12 cellular contexts compared by ENCODE assay signal in genomic region chr3:39385456-39386098, GRCh38. TPM values are rescaled to one million over a fixed set of nuclear protein-coding genes. Genes with fewer than 3 reads are reported as not detected.
DNase-seq lines count a peak whose midpoint lies in the region; ATAC-seq and TF ChIP-seq lines count a peak whose summit lies in the region.
"Had no signal": no experiment of that assay in that cellular context is flagged by ENCODE, and none has a peak within 500 bp of the region (broad histone marks: within the 10 kb centered on the region; RNA-seq: fewer than 3 reads in every experiment).

No MANE protein-coding gene starts in this region.

- no peaks in the 10 kb centered on the region for H3F3A ChIP-seq in GM23338 (replicated peaks; ENCODE audit: low read depth)
- no peaks in the 10 kb centered on the region for H3F3A ChIP-seq in OCI-LY1 (ENCODE audit: insufficient read depth, low read length)
- no peaks in the 10 kb centered on the region for H3F3A ChIP-seq in neural cell (ENCODE audit: insufficient read depth, low read length, poor library complexity, severe bottlenecking)

- no peaks in the 10 kb centered on the region for H3K9me2 ChIP-seq in GM23338 (ENCODE audit: insufficient read depth)
- H3K9me2 ChIP-seq in OCI-LY1 (ENCODE audit: low read depth, low read length): no peaks in the 10 kb centered on the region
- no peaks in the 10 kb centered on the region for H3K9me2 ChIP-seq in neural cell (ENCODE audit: insufficient read depth, low read length)

- peaks cover 39% of the 10 kb centered on the region for H3K4me1 Mint-ChIP-seq in GM23338

- no peak for TF ChIP-seq EP300 in neural cell (conservative IDR thresholded peaks at IDR 0.05; ENCODE audit: poor library complexity, severe bottlenecking)

- 92% methylated on average over 8 of the region's 9 CpGs for WGBS in mammary epithelial cell (ENCODE audit: low coverage, missing lambda C conversion rate)

- H3K4me2 ChIP-seq in GM23338 (peak overlapping the region; percentile 80), OCI-LY1 (ENCODE audit: low read length) (peak overlapping the region; percentile 92), mammary epithelial cell (ENCODE audit: insufficient read depth, low read depth, low read length) (peak overlapping the region; percentile 90), neural cell (ENCODE audit: low read length) (no peak overlapping the region)

- H3K79me2 ChIP-seq in GM23338 (replicated peaks; ENCODE audit: insufficient read depth) (peaks cover 66% of the 10 kb centered on the region), OCI-LY1 (ENCODE audit: insufficient read depth, low read length) (peaks cover 42% of the 10 kb centered on the region), mammary epithelial cell (ENCODE audit: insufficient read depth, low read length) (peaks cover 70% of the 10 kb centered on the region), neural cell (replicated peaks; ENCODE audit: insufficient read depth, low read length) (peaks cover 32% of the 10 kb centered on the region)

- H3K36me3 Mint-ChIP-seq in GM23338 (ENCODE audit: low read depth): peaks cover 17% of the 10 kb centered on the region

- TF ChIP-seq RAD21 in neural cell (conservative IDR thresholded peaks at IDR 0.05): no peak

- H4K20me1 ChIP-seq in GM23338 (replicated peaks; ENCODE audit: insufficient read depth) (peaks cover 47% of the 10 kb centered on the region), OCI-LY1 (ENCODE audit: insufficient read depth, low read length) (no peaks in the 10 kb centered on the region), mammary epithelial cell (ENCODE audit: insufficient read depth, low read length) (peaks cover 2% of the 10 kb centered on the region), neural cell (ENCODE audit: insufficient read depth) (no peaks in the 10 kb centered on the region)

- BruUV-seq in mammary epithelial cell (replicated peaks; lab: Mats Ljungman, UMichigan): no TSS peak

- peak overlapping the region; percentile 88; the same call in 1 of the 2 replicates for H3K4me3 ChIP-seq in GM23338
- peak overlapping the region; percentile 88 for H3K4me3 ChIP-seq in OCI-LY1 (ENCODE audit: low read depth, low read length, poor library complexity, severe bottlenecking)
- H3K4me3 ChIP-seq in mammary epithelial cell (replicated peaks in 1 of 3; ENCODE audit: insufficient read depth in 1 of 3, low read depth in 2 of 3, low read length in 3 of 3): no peak overlapping the region
- H3K4me3 ChIP-seq in neural cell (ENCODE audit: low read length): peak overlapping the region; percentile 79

- peak overlapping the region; percentile 99 for H3K4me3 Mint-ChIP-seq in GM23338

- peaks cover 7% of the 10 kb centered on the region; the same call in 1 of the 2 replicates for H3K36me3 ChIP-seq in GM23338 (ENCODE audit: insufficient read depth)
- peaks cover 14% of the 10 kb centered on the region for H3K36me3 ChIP-seq in OCI-LY1 (ENCODE audit: insufficient read depth, low read length)
- H3K36me3 ChIP-seq in mammary epithelial cell (ENCODE audit: insufficient read depth, low read length): peaks cover 6% of the 10 kb centered on the region
- H3K36me3 ChIP-seq in neural cell (ENCODE audit: insufficient read depth, low read length): no peaks in the 10 kb centered on the region

- H3K27me3 Mint-ChIP-seq in GM23338 (ENCODE audit: insufficient read depth, low read depth, poor library complexity): peaks cover 4% of the 10 kb centered on the region

- CTCF ChIA-PET in mammary epithelial cell (lab: Charles Lee; ENCODE audit: low non-redundant PET): no interaction called here

- H2AFZ ChIP-seq in GM23338 (no peak overlapping the region), OCI-LY1 (ENCODE audit: low read length) (no peak overlapping the region), mammary epithelial cell (ENCODE audit: low read depth, low read length) (no peak overlapping the region), neural cell (ENCODE audit: low read depth, low read length) (no peak overlapping the region)

- intact Hi-C loops in mammary epithelial cell (cut with micrococcal nuclease): no loop called here

- dilution Hi-C loops in mammary epithelial cell (cut with HindIII; ENCODE audit: low sequenced_read_pairs): no loop called here

- H3K4me1 ChIP-seq in GM23338 (ENCODE audit: insufficient read depth) (peaks cover 26% of the 10 kb centered on the region), OCI-LY1 (ENCODE audit: insufficient read depth, low read length, severe bottlenecking) (peaks cover 51% of the 10 kb centered on the region), mammary epithelial cell (ENCODE audit: insufficient read depth, low read length) (peaks cover 13% of the 10 kb centered on the region)

- H3K27ac ChIP-seq in GM23338 (ENCODE audit: low read depth) (no peak overlapping the region), OCI-LY1 (ENCODE audit: low read depth, low read length, poor library complexity, severe bottlenecking) (no peak overlapping the region), mammary epithelial cell (ENCODE audit: insufficient read depth, low read depth, low read length) (no peak overlapping the region), neural cell (ENCODE audit: low read length) (no peak overlapping the region)

- ATAC-seq in GM23338: no peak
- no peak for ATAC-seq in GM19328 (IDR thresholded peaks at IDR 0.05; ENCODE audit: unreplicated experiment)

- no peak overlapping the region; the same call in 1 of the 2 replicates for H3K27ac Mint-ChIP-seq in GM23338

- no peaks in the 10 kb centered on the region; the same call in 2 of the 3 replicates for H3K9me3 Mint-ChIP-seq in GM23338

- TF ChIP-seq CTCF in GM23338 (conservative IDR thresholded peaks at IDR 0.05; ENCODE audit: low read depth in 2 of 2) (no peak), OCI-LY1 (IDR thresholded peaks at IDR 0.05; ENCODE audit: low read length) (no peak), mammary epithelial cell (conservative IDR thresholded peaks at IDR 0.05 in 1 of 2, IDR thresholded peaks at IDR 0.05 in 1 of 2; ENCODE audit: extremely low read depth in 1 of 2, insufficient read depth in 1 of 2, low read depth in 1 of 2, low read length in 2 of 2) (no peak), neural cell (IDR thresholded peaks at IDR 0.05; ENCODE audit: poor library complexity, severe bottlenecking) (no peak)

- in situ Hi-C loops in mammary epithelial cell (cut with MboI; ENCODE audit: low sequenced_read_pairs in 2 of 2): loop anchor here in 1 of 2 donors (25.0 kb wide), 1 partner anchor 198 kb away; the partner anchor contains the start of gene XIRP1

- no peaks in the 10 kb centered on the region for H3K9me3 ChIP-seq in OCI-LY1 (ENCODE audit: low read length)
- H3K9me3 ChIP-seq in mammary epithelial cell (replicated peaks; ENCODE audit: insufficient read depth, low read length): no peaks in the 10 kb centered on the region
- H3K9me3 ChIP-seq in neural cell (ENCODE audit: low read length): no peaks in the 10 kb centered on the region

- H3K27me3 ChIP-seq in GM23338 (ENCODE audit: insufficient read depth) (no peaks in the 10 kb centered on the region), OCI-LY1 (ENCODE audit: insufficient read depth, low read length) (no peaks in the 10 kb centered on the region), mammary epithelial cell (ENCODE audit: insufficient read depth, low read length) (no peaks in the 10 kb centered on the region), neural cell (ENCODE audit: insufficient read depth, low read depth, low read length) (no peaks in the 10 kb centered on the region)

- H3K9ac ChIP-seq in OCI-LY1 (ENCODE audit: low read length): peak overlapping the region; percentile 70; the same call in 1 of the 2 replicates
- no peak overlapping the region for H3K9ac ChIP-seq in mammary epithelial cell (ENCODE audit: insufficient read depth, low read length)
- no peak overlapping the region for H3K9ac ChIP-seq in neural cell (ENCODE audit: low read length)

- DNase-seq in GM23338 (ENCODE audit: low spot score) (no peak), mammary epithelial cell (no peak), retina (no peak), iPS-NIHi11 (ENCODE audit: low spot score) (no peak)
- DNase-seq: EL, NCI-H1105, NCI-H774, SW 1271 had no signal

TF ChIP-seq in GM23338, 12 proteins besides CTCF, POLR2A, EP300 and RAD21 (continues in another document):
- TF ChIP-seq EZH2phosphoT487 (IDR thresholded peaks at IDR 0.05; ENCODE audit: unreplicated experiment): no peak
- TF ChIP-seq JUNB (IDR thresholded peaks at IDR 0.05; ENCODE audit: unreplicated experiment): no peak
- no peak for TF ChIP-seq ZNF331 (CRISPR knock-in tag; IDR thresholded peaks at IDR 0.05; ENCODE audit: low read depth)
- TF ChIP-seq EZH2 (IDR thresholded peaks at IDR 0.05; ENCODE audit: low read depth, unreplicated experiment): no peak
- no peak for TF ChIP-seq NANOG (IDR thresholded peaks at IDR 0.05; ENCODE audit: borderline replicate concordance)
- TF ChIP-seq POLR2AphosphoS5 (IDR thresholded peaks at IDR 0.05; ENCODE audit: low read depth): no peak

RNA-seq across cellular contexts. Expression of gene SLC25A38, which starts 2.4 kb away (rescaled TPM):
- total RNA-seq in GM23338 (2014; rRNA removed; shearing (Covaris generic)): 35.9 and 61.9 TPM in 2 replicates
- polyA plus RNA-seq in GM23338 (2016; fragmentation: Nextera tagmentation; extraction: Ambion mirVana): 19.8 and 23.9 TPM in 2 replicates
- 10 to 100 TPM; 27.5 to 34.9 TPM for total RNA-seq in mammary epithelial cell
- polyA plus RNA-seq in mammary epithelial cell: 29.3 TPM
- 39.6 TPM for polyA minus RNA-seq in mammary epithelial cell
- polyA plus RNA-seq in neural cell: 32.5 and 41.4 TPM in 2 replicates
- 18.3 and 20.0 TPM in 2 replicates for polyA minus RNA-seq in neural cell

RNA-seq across cellular contexts. Expression of gene RPSA, which starts 20.9 kb away (rescaled TPM):
- 1,658 and 1,827 TPM in 2 replicates for total RNA-seq in GM23338 (2014; rRNA removed; shearing (Covaris generic))
- polyA plus RNA-seq in GM23338 (2016; fragmentation: Nextera tagmentation; extraction: Ambion mirVana) (1,591 and 1,731 TPM in 2 replicates), mammary epithelial cell (2,903 TPM), neural cell (1,510 and 1,629 TPM in 2 replicates)
- 1,000 to 10,000 TPM in 1 of 2 donors, 100 to 1,000 TPM in 1; 874 to 1,396 TPM for total RNA-seq in mammary epithelial cell
- polyA minus RNA-seq in mammary epithelial cell (1,449 TPM), neural cell (796 and 802 TPM in 2 replicates)

RNA-seq across cellular contexts. Expression of gene CCR8, which starts 56.1 kb away (rescaled TPM):
- not detected in 2 replicates for total RNA-seq in GM23338 (2014; rRNA removed; shearing (Covaris generic))
- polyA plus RNA-seq in GM23338 (2016; fragmentation: Nextera tagmentation; extraction: Ambion mirVana) (0.23 and 0.55 TPM in 2 replicates), mammary epithelial cell (not detected), neural cell (not detected in 2 replicates)
- not detected for total RNA-seq in mammary epithelial cell
- polyA minus RNA-seq in mammary epithelial cell (not detected), neural cell (not detected in 2 replicates)
- total RNA-seq: dermis microvascular lymphatic vessel endothelial cell had no signal

Comparison
In these comparisons a context has a peak if more than half of its experiments do, and no peak if none do; other contexts are left out.
1. H3K4me3 ChIP-seq: peak in GM23338 (single experiment), OCI-LY1 (single experiment) and neural cell (single experiment); none in mammary epithelial cell (0 of 3).